In genomic region chr12:95169368-95169767, GRCh38 we compare ENCODE assay signal across 9 cellular contexts. TPM values are rescaled to one million over a fixed set of nuclear protein-coding genes. Genes with fewer than 3 reads are reported as not detected.
DNase-seq lines count a peak whose midpoint lies in the region; ATAC-seq and TF ChIP-seq lines count a peak whose summit lies in the region.
"Had no signal": no experiment of that assay in that cellular context is flagged by ENCODE, and none has a peak within 500 bp of the region (broad histone marks: within the 10 kb centered on the region; RNA-seq: fewer than 3 reads in every experiment).

No MANE protein-coding gene starts in this region.

- H3K9me3 ChIP-seq in PC-9 (ENCODE audit: insufficient read depth, low read depth) (no peaks in the 10 kb centered on the region), neuronal stem cell (replicated peaks in 1 of 2; ENCODE audit: control insufficient read depth in 2 of 2, insufficient read depth in 1 of 2, low read depth in 1 of 2, low read length in 2 of 2) (no peaks in the 10 kb centered on the region)

- H3K4me3 ChIP-seq in PC-9 (no peak overlapping the region), neuronal stem cell (ENCODE audit: low read length in 2 of 2) (no peak overlapping the region)

- H3K4me3 Mint-ChIP-seq in Calu3 (ENCODE audit: low read depth, unreplicated experiment), result peak overlapping the region; percentile 39
- H3K4me3 Mint-ChIP-seq in activated CD4-positive, alpha-beta T cell treated with anti-CD3 and anti-CD28 coated beads, Interleukin-2, amount 10 ng/mL, durations not matched to agents 7 days and 5 days, result no peak overlapping the region

- H3K79me2 ChIP-seq in PC-9 (ENCODE audit: low read depth), result no peaks in the 10 kb centered on the region

- peak overlapping the region; percentile 9; the same call in 1 of the 2 replicates for H3K27ac ChIP-seq in PC-9
- H3K27ac ChIP-seq in epithelial cell of prostate, result peak overlapping the region; percentile 67
- H3K27ac ChIP-seq in neuronal stem cell (replicated peaks; ENCODE audit: low read length), result peak overlapping the region; percentile 59

- no peak overlapping the region for H3K23ac ChIP-seq in neuronal stem cell (ENCODE audit: low read depth, low read length, poor library complexity)

- no peaks in the 10 kb centered on the region for H3K27me3 ChIP-seq in PC-9 (ENCODE audit: insufficient read depth, low read depth)
- no peaks in the 10 kb centered on the region for H3K27me3 ChIP-seq in neuronal stem cell (ENCODE audit: control insufficient read depth in 3 of 3, insufficient read depth in 3 of 3, low read depth in 1 of 3, low read length in 3 of 3)

- intact Hi-C loops in Calu3 (cut with micrococcal nuclease; ENCODE audit: unreplicated experiment) (loop anchor here (2.0 to 5.0 kb wide), 3 partner anchors 33 to 53 kb away; partner anchors contain the start of genes FGD6 and VEZT), PC-9 (cut with micrococcal nuclease; ENCODE audit: unreplicated experiment) (no loop called here), head of caudate nucleus (cut with DNase I) (no loop called here)

- H3K4ac ChIP-seq in neuronal stem cell (ENCODE audit: low read length), result no peak overlapping the region

- H2BK5ac ChIP-seq in neuronal stem cell (ENCODE audit: low read length), result no peak overlapping the region

- ATAC-seq in GM21423 (IDR thresholded peaks at IDR 0.05; ENCODE audit: unreplicated experiment), result no peak

- H3K27me3 Mint-ChIP-seq in Calu3 (ENCODE audit: unreplicated experiment), result no peaks in the 10 kb centered on the region
- H3K27me3 Mint-ChIP-seq in activated CD4-positive, alpha-beta T cell treated with anti-CD3 and anti-CD28 coated beads, Interleukin-2, amount 10 ng/mL, durations not matched to agents 7 days and 5 days, result no peaks in the 10 kb centered on the region

- no peak overlapping the region for H2BK15ac ChIP-seq in neuronal stem cell (ENCODE audit: low read length)

- CTCF ChIA-PET in Calu3 (lab: Charles Lee), result no interaction called here
- CTCF ChIA-PET in PC-9 (lab: Charles Lee), result no interaction called here
- CTCF ChIA-PET in activated CD4-positive, alpha-beta T cell treated with anti-CD3 and anti-CD28 coated beads, Interleukin-2, amount 10 ng/mL, durations not matched to agents 7 days and 5 days (lab: Charles Lee), result no interaction called here

- peaks cover 9% of the 10 kb centered on the region; the same call in 1 of the 2 replicates for H3F3A ChIP-seq in PC-9 (ENCODE audit: insufficient read depth, low read depth)

- H3K9me2 ChIP-seq in PC-9 (ENCODE audit: insufficient read depth), result no peaks in the 10 kb centered on the region

- H3K79me1 ChIP-seq in neuronal stem cell (ENCODE audit: low read depth, low read length), result no peaks in the 10 kb centered on the region

- H3K9ac ChIP-seq in neuronal stem cell (ENCODE audit: low read depth, low read length, poor library complexity), result no peak overlapping the region

- no peaks in the 10 kb centered on the region for H4K20me1 ChIP-seq in PC-9 (ENCODE audit: insufficient read depth)

- H4K8ac ChIP-seq in neuronal stem cell (ENCODE audit: low read depth, low read length), result no peak overlapping the region

- no peak overlapping the region for H3K4me2 ChIP-seq in PC-9
- no peak overlapping the region for H3K4me2 ChIP-seq in neuronal stem cell (ENCODE audit: insufficient read depth, low read length, poor library complexity, severe bottlenecking)

- TF ChIP-seq CTCF in Calu3 (IDR thresholded peaks at IDR 0.05; ENCODE audit: unreplicated experiment), result no peak
- TF ChIP-seq CTCF in PC-9 (conservative IDR thresholded peaks at IDR 0.05), result no peak

- H3K14ac ChIP-seq in neuronal stem cell (ENCODE audit: low read length), result no peak overlapping the region

- H3K4me1 ChIP-seq in PC-9 (replicated peaks; ENCODE audit: insufficient read depth) (no peaks in the 10 kb centered on the region), neuronal stem cell (ENCODE audit: control insufficient read depth in 2 of 2, insufficient read depth in 1 of 2, low read depth in 1 of 2, low read length in 2 of 2) (peaks cover 0 to 2% of the 10 kb centered on the region in 2 donors)

- H3K36me3 ChIP-seq in PC-9 (ENCODE audit: low read depth), result no peaks in the 10 kb centered on the region
- peaks cover 2 to 47% of the 10 kb centered on the region in 2 donors for H3K36me3 ChIP-seq in neuronal stem cell (replicated peaks in 1 of 2; ENCODE audit: control insufficient read depth in 2 of 2, insufficient read depth in 2 of 2, low read length in 2 of 2)

- H2AFZ ChIP-seq in PC-9, result no peak overlapping the region
- no peak overlapping the region for H2AFZ ChIP-seq in neuronal stem cell (ENCODE audit: low read length)

- BruUV-seq in Calu3 (replicated peaks; lab: Mats Ljungman, UMichigan) (no TSS peak), PC-9 (replicated peaks; lab: Mats Ljungman, UMichigan) (no TSS peak)

- DNase-seq in Calu3, result peak; percentile 80
- DNase-seq in PC-9, result no peak
- peak; percentile 49 for DNase-seq in epithelial cell of prostate (ENCODE audit: low read depth, low spot score)
- no peak for DNase-seq in neuronal stem cell (ENCODE audit: low spot score)
- DNase-seq in NCI-H146 (lab: John Stamatoyannopoulos, UW), result no peak
- no peak for DNase-seq in head of caudate nucleus
- no peak for DNase-seq in activated CD4-positive, alpha-beta T cell treated with anti-CD3 and anti-CD28 coated beads, Interleukin-2, amount 10 ng/mL, durations not matched to agents 7 days and 5 days
- DNase-seq: GF-D8 had no signal

- H3K4me1 Mint-ChIP-seq in Calu3 (ENCODE audit: low read depth, unreplicated experiment), result peaks cover 38% of the 10 kb centered on the region
- H3K4me1 Mint-ChIP-seq in activated CD4-positive, alpha-beta T cell treated with anti-CD3 and anti-CD28 coated beads, Interleukin-2, amount 10 ng/mL, durations not matched to agents 7 days and 5 days, result no peaks in the 10 kb centered on the region

- no peaks in the 10 kb centered on the region for H3K9me3 Mint-ChIP-seq in Calu3 (ENCODE audit: low read depth, unreplicated experiment)
- H3K9me3 Mint-ChIP-seq in activated CD4-positive, alpha-beta T cell treated with anti-CD3 and anti-CD28 coated beads, Interleukin-2, amount 10 ng/mL, durations not matched to agents 7 days and 5 days, result no peaks in the 10 kb centered on the region

- peaks cover 76% of the 10 kb centered on the region for H3K36me3 Mint-ChIP-seq in Calu3 (ENCODE audit: insufficient read depth, unreplicated experiment)
- H3K36me3 Mint-ChIP-seq in activated CD4-positive, alpha-beta T cell treated with anti-CD3 and anti-CD28 coated beads, Interleukin-2, amount 10 ng/mL, durations not matched to agents 7 days and 5 days (ENCODE audit: low read depth), result no peaks in the 10 kb centered on the region

- no peak overlapping the region for H2BK120ac ChIP-seq in neuronal stem cell (ENCODE audit: low read depth, low read length)

- H3K27ac Mint-ChIP-seq in Calu3 (ENCODE audit: unreplicated experiment), result peak overlapping the region; percentile 90
- no peak overlapping the region for H3K27ac Mint-ChIP-seq in activated CD4-positive, alpha-beta T cell treated with anti-CD3 and anti-CD28 coated beads, Interleukin-2, amount 10 ng/mL, durations not matched to agents 7 days and 5 days

- H2BK12ac ChIP-seq in neuronal stem cell (ENCODE audit: low read length), result no peak overlapping the region

- no peak overlapping the region for H3K18ac ChIP-seq in neuronal stem cell (ENCODE audit: low read length)

- no peak overlapping the region for H2AK5ac ChIP-seq in neuronal stem cell (ENCODE audit: low read depth, low read length)

- H4K91ac ChIP-seq in neuronal stem cell (ENCODE audit: low read depth, low read length, poor library complexity), result no peak overlapping the region

- POLR2A ChIA-PET in PC-9 (lab: Charles Lee; ENCODE audit: unreplicated experiment), result no interaction called here
- POLR2A ChIA-PET in activated CD4-positive, alpha-beta T cell treated with anti-CD3 and anti-CD28 coated beads, Interleukin-2, amount 10 ng/mL, durations not matched to agents 7 days and 5 days (lab: Charles Lee), result no interaction called here

- no CpG with 5 or more reads among the region's 4 CpGs for WGBS in neuronal stem cell (ENCODE audit: extremely low coverage in 2 of 2, insufficient read length in 2 of 2, insufficient replicate concordance in 1 of 2), 2 donors

RNA-seq across cellular contexts. Expression of gene FGD6, which starts 47.9 kb away (rescaled TPM):
- total RNA-seq in Calu3 (2022), result 64.5 and 66.6 TPM in 2 replicates
- 18.1 and 22.0 TPM in 2 replicates for total RNA-seq in PC-9 (2021)
- polyA plus RNA-seq in neuronal stem cell (2013, experiment 1 of 2), result 12.2 TPM
- 12.5 TPM for polyA plus RNA-seq in neuronal stem cell (2013, experiment 2 of 2)
- under 1 TPM; 0.56 to 0.69 TPM for total RNA-seq in activated CD4-positive, alpha-beta T cell treated with anti-CD3 and anti-CD28 coated beads, Interleukin-2, amount 10 ng/mL, durations not matched to agents 7 days and 5 days

RNA-seq across cellular contexts. Expression of gene VEZT, which starts 48.2 kb away (rescaled TPM):
- total RNA-seq in Calu3 (2022) (149 and 160 TPM in 2 replicates), PC-9 (2021) (35.2 and 46.8 TPM in 2 replicates)
- polyA plus RNA-seq in neuronal stem cell (2013, experiment 1 of 2), result 67.7 TPM
- 67.7 TPM for polyA plus RNA-seq in neuronal stem cell (2013, experiment 2 of 2)
- 10 to 100 TPM; 33.3 to 41.7 TPM for total RNA-seq in activated CD4-positive, alpha-beta T cell treated with anti-CD3 and anti-CD28 coated beads, Interleukin-2, amount 10 ng/mL, durations not matched to agents 7 days and 5 days

Comparison
In these comparisons a context has a peak if more than half of its experiments do, and no peak if none do; other contexts are left out.
1. DNase-seq: peak in Calu3 (single experiment) and epithelial cell of prostate (single experiment); none in PC-9 (0 of 2), neuronal stem cell (single experiment), NCI-H146 (single experiment), head of caudate nucleus (0 of 42) and activated CD4-positive, alpha-beta T cell treated with anti-CD3 and anti-CD28 coated beads, Interleukin-2, amount 10 ng/mL, durations not matched to agents 7 days and 5 days (single experiment).
2. H3K27ac ChIP-seq: peak in every context shown above with its lines; median percentile 67 in epithelial cell of prostate; 59 in neuronal stem cell; 9 in PC-9.
3. RNA of gene FGD6, which starts 47.9 kb away (total RNA-seq): 64.5 to 66.6 TPM in Calu3 and 18.1 to 22.0 TPM in PC-9; 0.56 to 0.69 TPM in activated CD4-positive, alpha-beta T cell treated with anti-CD3 and anti-CD28 coated beads, Interleukin-2, amount 10 ng/mL, durations not matched to agents 7 days and 5 days; every median in the first group is over 10 times any median in the second.